8 cellular contexts compared by ENCODE assay signal in genomic region chr7:151051108-151051507, GRCh38. TPM values are rescaled to one million over a fixed set of nuclear protein-coding genes. Genes with fewer than 3 reads are reported as not detected.
DNase-seq lines count a peak whose midpoint lies in the region; ATAC-seq and TF ChIP-seq lines count a peak whose summit lies in the region.

No MANE protein-coding gene starts in this region.

- H3K9me3 ChIP-seq in endodermal cell (ENCODE audit: control insufficient read depth, low read length) = no peaks in the 10 kb centered on the region
- H3K9me3 ChIP-seq in MG63 = no peaks in the 10 kb centered on the region
- H3K9me3 ChIP-seq in tibial artery = no peaks in the 10 kb centered on the region

- H3K4me1 ChIP-seq in endodermal cell (ENCODE audit: control insufficient read depth, insufficient read depth, low read length) (no peaks in the 10 kb centered on the region), tibial artery (peaks cover 0 to 16% (median 8%) of the 10 kb centered on the region in 4 donors)

- CTCF ChIA-PET in activated CD4-positive, alpha-beta memory T cell treated with anti-CD3 and anti-CD28 coated beads, Interleukin-2, amount 10 ng/mL, durations not matched to agents 7 days and 5 days (lab: Charles Lee) = interaction anchor here (1.6 to 1.9 kb wide), 3 partner anchors 19 to 89 kb away, joined by 6 to 7 read pairs (median 6); partner anchors contain the start of gene ABCB8

- no peaks in the 10 kb centered on the region for H3K9me3 Mint-ChIP-seq in HFFc6
- no peaks in the 10 kb centered on the region for H3K9me3 Mint-ChIP-seq in activated CD4-positive, alpha-beta memory T cell treated with anti-CD3 and anti-CD28 coated beads, Interleukin-2, amount 10 ng/mL, durations not matched to agents 7 days and 5 days
- H3K9me3 Mint-ChIP-seq in endodermal cell = no peaks in the 10 kb centered on the region
- no peaks in the 10 kb centered on the region for H3K9me3 Mint-ChIP-seq in naive thymus-derived CD8-positive, alpha-beta T cell

- peaks cover 27% of the 10 kb centered on the region for H3K27me3 ChIP-seq in endodermal cell (ENCODE audit: control insufficient read depth, insufficient read depth, low read length, poor library complexity, severe bottlenecking)
- no peaks in the 10 kb centered on the region for H3K27me3 ChIP-seq in MG63
- peaks cover 0 to 20% of the 10 kb centered on the region in 2 donors for H3K27me3 ChIP-seq in tibial artery

- H3K4me1 Mint-ChIP-seq in HFFc6 (ENCODE audit: low read depth) (peaks cover 15% of the 10 kb centered on the region), endodermal cell (no peaks in the 10 kb centered on the region)
- H3K4me1 Mint-ChIP-seq in activated CD4-positive, alpha-beta memory T cell treated with anti-CD3 and anti-CD28 coated beads, Interleukin-2, amount 10 ng/mL, durations not matched to agents 7 days and 5 days = peaks cover 24% of the 10 kb centered on the region
- peaks cover 7 to 21% (median 12%) of the 10 kb centered on the region in 4 donors for H3K4me1 Mint-ChIP-seq in naive thymus-derived CD8-positive, alpha-beta T cell

- no peaks in the 10 kb centered on the region; the same call in 1 of the 2 replicates for H3K36me3 Mint-ChIP-seq in HFFc6 (ENCODE audit: low read depth)
- H3K36me3 Mint-ChIP-seq in activated CD4-positive, alpha-beta memory T cell treated with anti-CD3 and anti-CD28 coated beads, Interleukin-2, amount 10 ng/mL, durations not matched to agents 7 days and 5 days (ENCODE audit: low read depth) = peaks cover 5% of the 10 kb centered on the region
- H3K36me3 Mint-ChIP-seq in endodermal cell (ENCODE audit: low read depth) = peaks cover 7% of the 10 kb centered on the region
- H3K36me3 Mint-ChIP-seq in naive thymus-derived CD8-positive, alpha-beta T cell = no peaks in the 10 kb centered on the region

- H3K4me3 ChIP-seq in endodermal cell (ENCODE audit: low read length) (no peak overlapping the region), MG63 (no peak overlapping the region), tibial artery (no peak overlapping the region)

- WGBS in endodermal cell (ENCODE audit: insufficient coverage in 1 of 2, insufficient read length in 1 of 2), 2 experiments = 5 to 7% methylated on average over 31 to 50 of the region's 50 CpGs

- H3K9ac ChIP-seq in endodermal cell (ENCODE audit: extremely low read depth, low read length, poor library complexity, severe bottlenecking) = no peak overlapping the region

- intact Hi-C loops in tibial artery (cut with DNase I; ENCODE audit: low total_unique reads) = no loop called here

- DNase-seq in HFFc6 (peak; percentile 36), endodermal cell (peak; percentile 96), MG63 (no peak), H4 (ENCODE audit: low spot score) (no peak), tibial artery (no peak)
- peak; percentile 69 for DNase-seq in activated CD4-positive, alpha-beta memory T cell treated with anti-CD3 and anti-CD28 coated beads, Interleukin-2, amount 10 ng/mL, durations not matched to agents 7 days and 5 days
- peak; percentile 26 to 79 (median 62) for DNase-seq in naive thymus-derived CD8-positive, alpha-beta T cell

- H3K36me3 ChIP-seq in endodermal cell (ENCODE audit: control insufficient read depth, insufficient read depth, low read length) = no peaks in the 10 kb centered on the region
- no peaks in the 10 kb centered on the region for H3K36me3 ChIP-seq in MG63
- H3K36me3 ChIP-seq in tibial artery = peaks cover 0 to 14% (median 0%) of the 10 kb centered on the region in 3 donors

- no peak overlapping the region for H3K27ac Mint-ChIP-seq in HFFc6
- no peak overlapping the region for H3K27ac Mint-ChIP-seq in activated CD4-positive, alpha-beta memory T cell treated with anti-CD3 and anti-CD28 coated beads, Interleukin-2, amount 10 ng/mL, durations not matched to agents 7 days and 5 days
- no peak overlapping the region for H3K27ac Mint-ChIP-seq in endodermal cell
- H3K27ac Mint-ChIP-seq in naive thymus-derived CD8-positive, alpha-beta T cell = no peak overlapping the region

- peaks cover 2% of the 10 kb centered on the region; the same call in 1 of the 2 replicates for H3K27me3 Mint-ChIP-seq in HFFc6 (ENCODE audit: insufficient read depth)
- H3K27me3 Mint-ChIP-seq in activated CD4-positive, alpha-beta memory T cell treated with anti-CD3 and anti-CD28 coated beads, Interleukin-2, amount 10 ng/mL, durations not matched to agents 7 days and 5 days = peaks cover 10% of the 10 kb centered on the region
- H3K27me3 Mint-ChIP-seq in endodermal cell (ENCODE audit: insufficient read depth) = peaks cover 43% of the 10 kb centered on the region
- peaks cover 0 to 5% (median 0%) of the 10 kb centered on the region in 5 donors for H3K27me3 Mint-ChIP-seq in naive thymus-derived CD8-positive, alpha-beta T cell

- TF ChIP-seq CTCF in HFFc6 (IDR thresholded peaks at IDR 0.05) (no peak), endodermal cell (conservative IDR thresholded peaks at IDR 0.05) (no peak), tibial artery (IDR thresholded peaks at IDR 0.05) (no peak)

- peak; percentile 90 to 93 for ATAC-seq in naive thymus-derived CD8-positive, alpha-beta T cell
- ATAC-seq in GM21360 (IDR thresholded peaks at IDR 0.05; ENCODE audit: unreplicated experiment) = no peak

- H3K27ac ChIP-seq in endodermal cell (ENCODE audit: low read depth, low read length) = no peak overlapping the region
- H3K27ac ChIP-seq in tibial artery = no peak overlapping the region

- no peak overlapping the region for H3K4me3 Mint-ChIP-seq in HFFc6
- H3K4me3 Mint-ChIP-seq in activated CD4-positive, alpha-beta memory T cell treated with anti-CD3 and anti-CD28 coated beads, Interleukin-2, amount 10 ng/mL, durations not matched to agents 7 days and 5 days = no peak overlapping the region
- no peak overlapping the region for H3K4me3 Mint-ChIP-seq in endodermal cell
- H3K4me3 Mint-ChIP-seq in naive thymus-derived CD8-positive, alpha-beta T cell = no peak overlapping the region

- POLR2A ChIA-PET in activated CD4-positive, alpha-beta memory T cell treated with anti-CD3 and anti-CD28 coated beads, Interleukin-2, amount 10 ng/mL, durations not matched to agents 7 days and 5 days (lab: Charles Lee) = interaction anchor here (0.6 to 1.8 kb wide), 6 partner anchors 10 to 40 kb away, joined by 3 to 5 read pairs (median 4); no protein-coding TSS in a partner anchor
- POLR2A ChIA-PET in naive thymus-derived CD8-positive, alpha-beta T cell (lab: Charles Lee) = interaction anchor here (0.8 to 1.0 kb wide), 5 partner anchors 23 to 43 kb away, joined by 3 to 4 read pairs (median 3); partner anchors contain the start of gene ABCB8

RNA-seq across cellular contexts. Expression of gene ASIC3, which starts 2.8 kb away (rescaled TPM):
- under 1 TPM; 0.09 to 0.76 (median 0.31) TPM for total RNA-seq in HFFc6 (2021; fragmentation: NEBNext Ultra II Directional; extraction: Animal tissue kit (Norgen Biotek cat#: 25700))
- 1 to 10 TPM; 5.5 to 6.2 TPM for total RNA-seq in activated CD4-positive, alpha-beta memory T cell treated with anti-CD3 and anti-CD28 coated beads, Interleukin-2, amount 10 ng/mL, durations not matched to agents 7 days and 5 days
- 1 to 10 TPM; 2.5 to 3.0 TPM for total RNA-seq in endodermal cell
- polyA plus RNA-seq in endodermal cell (2013, experiment 1 of 2) = 5.1 TPM
- polyA plus RNA-seq in endodermal cell (2013, experiment 2 of 2) = 4.0 TPM
- total RNA-seq in naive thymus-derived CD8-positive, alpha-beta T cell = 10 to 100 TPM; 13.5 TPM
- not detected for polyA plus RNA-seq in naive thymus-derived CD8-positive, alpha-beta T cell
- total RNA-seq in MG63 (2014; rRNA removed; shearing (Covaris generic); ENCODE audit: low replicate concordance) = 0.76 TPM in 1 of 2 replicates, not detected in the other
- total RNA-seq in H4 (2014; rRNA removed; shearing (Covaris generic)) = 0.10 TPM in 1 of 2 replicates, not detected in the other

RNA-seq across cellular contexts. Expression of gene CDK5, which starts 6.6 kb away (rescaled TPM):
- 10 to 100 TPM; 31.3 to 37.3 (median 33.4) TPM for total RNA-seq in HFFc6 (2021; fragmentation: NEBNext Ultra II Directional; extraction: Animal tissue kit (Norgen Biotek cat#: 25700))
- 10 to 100 TPM; 17.6 to 18.2 TPM for total RNA-seq in activated CD4-positive, alpha-beta memory T cell treated with anti-CD3 and anti-CD28 coated beads, Interleukin-2, amount 10 ng/mL, durations not matched to agents 7 days and 5 days
- 10 to 100 TPM; 22.2 to 25.2 TPM for total RNA-seq in endodermal cell
- 22.0 TPM for polyA plus RNA-seq in endodermal cell (2013, experiment 1 of 2)
- polyA plus RNA-seq in endodermal cell (2013, experiment 2 of 2) = 18.7 TPM
- 1 to 10 TPM; 4.1 to 6.0 TPM for total RNA-seq in naive thymus-derived CD8-positive, alpha-beta T cell
- 10 to 100 TPM; 10.7 to 13.2 (median 11.7) TPM for polyA plus RNA-seq in naive thymus-derived CD8-positive, alpha-beta T cell
- 11.0 and 21.7 TPM in 2 replicates for total RNA-seq in MG63 (2014; rRNA removed; shearing (Covaris generic); ENCODE audit: low replicate concordance)
- total RNA-seq in H4 (2014; rRNA removed; shearing (Covaris generic)) = 43.8 and 46.0 TPM in 2 replicates

RNA-seq across cellular contexts. Expression of gene SLC4A2, which starts 8.3 kb away (rescaled TPM):
- total RNA-seq in HFFc6 (2021; fragmentation: NEBNext Ultra II Directional; extraction: Animal tissue kit (Norgen Biotek cat#: 25700)) = 100 to 1,000 TPM; 153 to 188 (median 164) TPM
- total RNA-seq in activated CD4-positive, alpha-beta memory T cell treated with anti-CD3 and anti-CD28 coated beads, Interleukin-2, amount 10 ng/mL, durations not matched to agents 7 days and 5 days = 100 to 1,000 TPM in 1 of 2 experiments, 10 to 100 TPM in 1; 94.6 to 109 TPM
- 100 to 1,000 TPM; 265 to 284 TPM for total RNA-seq in endodermal cell
- 88.2 TPM for polyA plus RNA-seq in endodermal cell (2013, experiment 1 of 2)
- 83.1 TPM for polyA plus RNA-seq in endodermal cell (2013, experiment 2 of 2)
- total RNA-seq in naive thymus-derived CD8-positive, alpha-beta T cell = 10 to 100 TPM; 52.5 to 60.6 TPM
- 10 to 100 TPM; 10.1 to 18.0 (median 14.8) TPM for polyA plus RNA-seq in naive thymus-derived CD8-positive, alpha-beta T cell
- 38.6 and 81.5 TPM in 2 replicates for total RNA-seq in MG63 (2014; rRNA removed; shearing (Covaris generic); ENCODE audit: low replicate concordance)
- total RNA-seq in H4 (2014; rRNA removed; shearing (Covaris generic)) = 61.6 and 82.9 TPM in 2 replicates

RNA-seq across cellular contexts. Expression of gene ABCB8, which starts 22.9 kb away (rescaled TPM):
- 10 to 100 TPM; 31.9 to 36.3 (median 33.2) TPM for total RNA-seq in HFFc6 (2021; fragmentation: NEBNext Ultra II Directional; extraction: Animal tissue kit (Norgen Biotek cat#: 25700))
- total RNA-seq in activated CD4-positive, alpha-beta memory T cell treated with anti-CD3 and anti-CD28 coated beads, Interleukin-2, amount 10 ng/mL, durations not matched to agents 7 days and 5 days = 10 to 100 TPM; 51.2 to 53.3 TPM
- total RNA-seq in endodermal cell = 10 to 100 TPM; 35.9 to 37.2 TPM
- 27.6 TPM for polyA plus RNA-seq in endodermal cell (2013, experiment 1 of 2)
- 25.8 TPM for polyA plus RNA-seq in endodermal cell (2013, experiment 2 of 2)
- 10 to 100 TPM; 71.3 to 74.7 TPM for total RNA-seq in naive thymus-derived CD8-positive, alpha-beta T cell
- 10 to 100 TPM; 17.1 to 18.4 (median 17.4) TPM for polyA plus RNA-seq in naive thymus-derived CD8-positive, alpha-beta T cell
- 14.4 and 22.4 TPM in 2 replicates for total RNA-seq in MG63 (2014; rRNA removed; shearing (Covaris generic); ENCODE audit: low replicate concordance)
- total RNA-seq in H4 (2014; rRNA removed; shearing (Covaris generic)) = 25.2 and 26.5 TPM in 2 replicates

RNA-seq across cellular contexts. Expression of gene ATG9B, which starts 26.8 kb away (rescaled TPM):
- total RNA-seq in HFFc6 (2021; fragmentation: NEBNext Ultra II Directional; extraction: Animal tissue kit (Norgen Biotek cat#: 25700)) = under 1 TPM; 0.11 to 0.94 (median 0.18) TPM
- total RNA-seq in activated CD4-positive, alpha-beta memory T cell treated with anti-CD3 and anti-CD28 coated beads, Interleukin-2, amount 10 ng/mL, durations not matched to agents 7 days and 5 days = 1 to 10 TPM; 7.9 to 8.6 TPM
- 1 to 10 TPM; 2.0 to 3.0 TPM for total RNA-seq in endodermal cell
- polyA plus RNA-seq in endodermal cell (2013, experiment 1 of 2) = 4.3 TPM
- polyA plus RNA-seq in endodermal cell (2013, experiment 2 of 2) = 4.0 TPM
- total RNA-seq in naive thymus-derived CD8-positive, alpha-beta T cell = 10 to 100 TPM; 34.6 to 42.2 TPM
- polyA plus RNA-seq in naive thymus-derived CD8-positive, alpha-beta T cell = 10 to 100 TPM in 2 of 3 donors, 1 to 10 TPM in 1; 9.2 to 39.1 (median 24.7) TPM
- not detected in 2 replicates for total RNA-seq in MG63 (2014; rRNA removed; shearing (Covaris generic); ENCODE audit: low replicate concordance)
- total RNA-seq in H4 (2014; rRNA removed; shearing (Covaris generic)) = 0.17 TPM in 1 of 2 replicates, not detected in the other

Comparison
In these comparisons a context has a peak if more than half of its experiments do, and no peak if none do; other contexts are left out.
1. DNase-seq: peak in HFFc6 (single experiment), activated CD4-positive, alpha-beta memory T cell treated with anti-CD3 and anti-CD28 coated beads, Interleukin-2, amount 10 ng/mL, durations not matched to agents 7 days and 5 days (single experiment), endodermal cell (single experiment) and naive thymus-derived CD8-positive, alpha-beta T cell (10 of 10); none in MG63 (single experiment), H4 (single experiment) and tibial artery (0 of 2).